Comparison of ENCODE assay signal across 8 cellular contexts in the genomic region with DNA sequence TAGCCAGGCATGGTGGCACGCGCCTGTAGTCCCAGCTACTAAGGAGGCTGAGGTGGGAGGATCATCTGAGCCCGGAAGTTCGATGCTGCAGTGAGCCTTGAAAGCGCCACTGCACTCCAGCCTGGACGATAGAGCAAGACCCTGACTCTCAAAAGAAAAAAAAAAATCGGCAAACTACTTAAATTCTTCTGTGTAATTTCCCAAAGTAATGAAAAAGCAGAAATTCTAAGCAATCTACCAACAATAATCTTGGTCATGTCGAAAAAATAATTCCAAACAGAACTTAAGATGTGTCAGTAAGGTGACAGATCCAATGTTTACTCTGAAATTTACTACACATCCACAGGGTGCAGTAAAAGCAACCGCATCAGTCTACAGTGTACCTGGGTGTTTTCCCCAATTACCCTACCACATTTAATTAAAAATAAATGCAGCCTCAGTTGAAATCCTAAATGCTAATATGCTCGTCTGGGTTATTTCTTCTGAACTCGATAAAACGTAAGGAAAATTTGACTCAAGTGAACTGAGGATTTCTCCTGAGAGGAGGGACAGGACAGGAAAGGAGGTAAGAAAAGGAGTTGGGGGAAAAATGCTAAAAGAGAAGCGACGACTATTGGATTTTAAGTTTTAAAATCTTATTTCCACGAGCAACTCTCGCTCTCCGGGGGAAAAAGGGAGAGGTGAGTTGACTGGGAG. TPM values are rescaled to one million over a fixed set of nuclear protein-coding genes. Genes with fewer than 3 reads are reported as not detected.
A peak's percentile ranks its signal among the peaks of the same experiment; 100 is the strongest.
DNase-seq lines count a peak whose midpoint lies in the region; ATAC-seq, FAIRE-seq and TF ChIP-seq lines count a peak whose summit lies in the region.

No MANE protein-coding gene starts in this region.

- no peaks in the 10 kb centered on the region for H3K27me3 Mint-ChIP-seq in activated T-cell treated with anti-CD3 and anti-CD28 coated beads, Interleukin-2, amount 50 U/mL, for 72 hours (ENCODE audit: low read depth)

- peak overlapping the region; percentile 98 to 100 for H3K4me3 Mint-ChIP-seq in activated T-cell treated with anti-CD3 and anti-CD28 coated beads, Interleukin-2, amount 50 U/mL, for 72 hours

- H3K36me3 Mint-ChIP-seq in activated T-cell treated with anti-CD3 and anti-CD28 coated beads, Interleukin-2, amount 50 U/mL, for 72 hours (ENCODE audit: insufficient read depth in 2 of 2), result peaks cover 7 to 16% of the 10 kb centered on the region in 2 donors

- H3K9me3 ChIP-seq in keratinocyte (ENCODE audit: control insufficient read depth, low read depth, low read length), result no peaks in the 10 kb centered on the region
- no peaks in the 10 kb centered on the region for H3K9me3 ChIP-seq in stomach smooth muscle (ENCODE audit: control insufficient read depth in 2 of 2, low read length in 2 of 2)

- H3K4me1 ChIP-seq in keratinocyte (ENCODE audit: control insufficient read depth, extremely low read depth, insufficient read depth, low read length) (no peaks in the 10 kb centered on the region), stomach smooth muscle (ENCODE audit: control insufficient read depth, insufficient read depth, low read length) (peaks cover 9% of the 10 kb centered on the region)

- no peak for ATAC-seq in activated T-cell treated with anti-CD3 and anti-CD28 coated beads, Interleukin-2, amount 50 U/mL, for 72 hours (replicated peaks in 1 of 2)
- no peak for ATAC-seq in GM18870 (IDR thresholded peaks at IDR 0.05; ENCODE audit: unreplicated experiment)

- DNase-seq in activated T-cell treated with anti-CD3 and anti-CD28 coated beads, Interleukin-2, amount 50 U/mL, for 72 hours, result no peak
- no peak for DNase-seq in activated T-cell treated with anti-CD3 and anti-CD28 coated beads, Interleukin-2, amount 50 U/mL, for 48 hours
- no peak for DNase-seq in LNCaP clone FGC (ENCODE audit: low read depth)
- no peak for DNase-seq in keratinocyte (ENCODE audit: low read depth, low spot score)
- DNase-seq in GM12892 (ENCODE audit: insufficient read length), result no peak

- FAIRE-seq in keratinocyte (lab: Jason Lieb, UNC), result no peak
- no peak for FAIRE-seq in GM12892 (lab: Jason Lieb, UNC)

- dilution Hi-C loops in keratinocyte (cut with MboI; ENCODE audit: extremely low pct_ligation_motif_present, low sequenced_read_pairs), result no loop called here

- no peaks in the 10 kb centered on the region for H3K9me3 Mint-ChIP-seq in activated T-cell treated with anti-CD3 and anti-CD28 coated beads, Interleukin-2, amount 50 U/mL, for 72 hours

- H3K27ac Mint-ChIP-seq in activated T-cell treated with anti-CD3 and anti-CD28 coated beads, Interleukin-2, amount 50 U/mL, for 72 hours, result peak overlapping the region; percentile 99

- H3K36me3 ChIP-seq in keratinocyte (ENCODE audit: control insufficient read depth in 2 of 2, extremely low read depth in 1 of 2, insufficient read depth in 2 of 2, low read length in 2 of 2) (no peaks in the 10 kb centered on the region), stomach smooth muscle (ENCODE audit: control insufficient read depth in 2 of 2, insufficient read depth in 2 of 2, low read length in 2 of 2) (no peaks in the 10 kb centered on the region)

- H3K4me1 Mint-ChIP-seq in activated T-cell treated with anti-CD3 and anti-CD28 coated beads, Interleukin-2, amount 50 U/mL, for 72 hours (ENCODE audit: low read depth), result peaks cover 52% of the 10 kb centered on the region

- no peaks in the 10 kb centered on the region for H4K20me1 ChIP-seq in keratinocyte (ENCODE audit: control insufficient read depth, extremely low read depth, insufficient read depth, low read length)

- no peak for TF ChIP-seq CTCF in LNCaP clone FGC (IDR thresholded peaks at IDR 0.05; ENCODE audit: control insufficient read depth, extremely low read depth, insufficient read depth)
- TF ChIP-seq CTCF in keratinocyte (optimal IDR thresholded peaks at IDR 0.05 in 1 of 3, IDR thresholded peaks at IDR 0.05 in 1 of 3, conservative IDR thresholded peaks at IDR 0.05 in 1 of 3; ENCODE audit: extremely low read depth in 1 of 3, insufficient read depth in 2 of 3, low read length in 3 of 3), result no peak

- H3K27me3 ChIP-seq in keratinocyte (ENCODE audit: control insufficient read depth, extremely low read depth, insufficient read depth, low read length) (no peaks in the 10 kb centered on the region), stomach smooth muscle (ENCODE audit: control insufficient read depth in 1 of 2, insufficient read depth in 2 of 2, low read length in 2 of 2) (no peaks in the 10 kb centered on the region)

- H3K4me3 ChIP-seq in LNCaP clone FGC (ENCODE audit: low read depth, low read length) (peak overlapping the region; percentile 98), keratinocyte (ENCODE audit: control insufficient read depth in 2 of 3, extremely low read depth in 1 of 3, insufficient read depth in 2 of 3, low read depth in 1 of 3, low read length in 3 of 3) (peak overlapping the region; percentile 95 to 97 (median 96)), stomach smooth muscle (ENCODE audit: low read length in 2 of 2) (peak overlapping the region; percentile 99)

- H2AFZ ChIP-seq in keratinocyte (ENCODE audit: control insufficient read depth, low read length), result peak overlapping the region; percentile 99

- peak overlapping the region; percentile 90 for H3K9ac ChIP-seq in keratinocyte (ENCODE audit: control insufficient read depth, extremely low read depth, insufficient read depth, low read length)
- peak overlapping the region; percentile 91 for H3K9ac ChIP-seq in stomach smooth muscle (ENCODE audit: low read length in 2 of 2)

- H3K79me2 ChIP-seq in keratinocyte (ENCODE audit: control insufficient read depth, insufficient read depth, low read length), result peaks cover 48% of the 10 kb centered on the region

- no peak for TF ChIP-seq POLR2A in GM12892 (IDR thresholded peaks at IDR 0.05; ENCODE audit: low read depth, low read length)

- peak overlapping the region; percentile 52 for H3K4me2 ChIP-seq in keratinocyte (ENCODE audit: control insufficient read depth, extremely low read depth, insufficient read depth, low read depth, low read length)

- H3K9me1 ChIP-seq in keratinocyte (ENCODE audit: control insufficient read depth, extremely low read depth, insufficient read depth, low read length), result no peaks in the 10 kb centered on the region

- H3K27ac ChIP-seq in angular gyrus (ENCODE audit: low read depth, low read length), result peak overlapping the region; percentile 66
- H3K27ac ChIP-seq in keratinocyte (ENCODE audit: control insufficient read depth, insufficient read depth, low read length), result peak overlapping the region; percentile 81
- peak overlapping the region; percentile 76 for H3K27ac ChIP-seq in stomach smooth muscle (ENCODE audit: low read length)

RNA-seq across cellular contexts. Expression of gene EPRS1, which starts 0.8 kb away (rescaled TPM):
- 100 to 1,000 TPM; 204 to 218 TPM for total RNA-seq in activated T-cell treated with anti-CD3 and anti-CD28 coated beads, Interleukin-2, amount 50 U/mL, for 72 hours
- polyA plus RNA-seq in keratinocyte, result 59.1 to 96.3 TPM (median 88.3 TPM) in 3 replicates
- polyA plus RNA-seq in keratinocyte (2011; ENCODE audit: low read depth), result 124 TPM
- 34.2 and 57.0 TPM in 2 replicates for polyA plus RNA-seq in keratinocyte (2011; cell fraction: cytosol; rRNA removed)
- 65.1 and 88.0 TPM in 2 replicates for polyA plus RNA-seq in keratinocyte (2011; cell fraction: nucleus; rRNA removed)
- polyA plus RNA-seq in keratinocyte (2012; ENCODE audit: low replicate concordance), result 84.4 and 124 TPM in 2 replicates
- 70.7 to 105 TPM (median 72.7 TPM) in 3 replicates for polyA minus RNA-seq in keratinocyte
- 60.6 TPM for polyA minus RNA-seq in keratinocyte (2011; cell fraction: cytosol; rRNA and poly(A)+ RNA removed)
- 82.7 and 105 TPM in 2 replicates for polyA minus RNA-seq in keratinocyte (2011; cell fraction: nucleus; rRNA and poly(A)+ RNA removed)
- 100.0 TPM for polyA plus RNA-seq in GM12892 (2012; ENCODE audit: missing spikeins)

RNA-seq across cellular contexts. Expression of gene BPNT1, which starts 44.1 kb away (rescaled TPM):
- 10 to 100 TPM; 28.7 to 34.2 TPM for total RNA-seq in activated T-cell treated with anti-CD3 and anti-CD28 coated beads, Interleukin-2, amount 50 U/mL, for 72 hours
- polyA plus RNA-seq in keratinocyte, result 45.5 to 53.9 TPM (median 53.7 TPM) in 3 replicates
- 11.4 TPM for polyA plus RNA-seq in keratinocyte (2011; ENCODE audit: low read depth)
- 40.9 and 64.2 TPM in 2 replicates for polyA plus RNA-seq in keratinocyte (2011; cell fraction: cytosol; rRNA removed)
- 69.6 and 72.3 TPM in 2 replicates for polyA plus RNA-seq in keratinocyte (2011; cell fraction: nucleus; rRNA removed)
- 24.3 and 29.1 TPM in 2 replicates for polyA plus RNA-seq in keratinocyte (2012; ENCODE audit: low replicate concordance)
- polyA minus RNA-seq in keratinocyte, result 22.8 to 110 TPM (median 93.8 TPM) in 3 replicates
- polyA minus RNA-seq in keratinocyte (2011; cell fraction: cytosol; rRNA and poly(A)+ RNA removed), result 15.5 TPM
- 19.9 and 34.5 TPM in 2 replicates for polyA minus RNA-seq in keratinocyte (2011; cell fraction: nucleus; rRNA and poly(A)+ RNA removed)
- polyA plus RNA-seq in GM12892 (2012; ENCODE audit: missing spikeins), result 51.9 TPM

RNA-seq across cellular contexts. Expression of gene IARS2, which starts 48.4 kb away (rescaled TPM):
- 10 to 100 TPM; 49.5 to 52.1 TPM for total RNA-seq in activated T-cell treated with anti-CD3 and anti-CD28 coated beads, Interleukin-2, amount 50 U/mL, for 72 hours
- 39.7 to 69.0 TPM (median 41.8 TPM) in 3 replicates for polyA plus RNA-seq in keratinocyte
- 76.9 TPM for polyA plus RNA-seq in keratinocyte (2011; ENCODE audit: low read depth)
- polyA plus RNA-seq in keratinocyte (2011; cell fraction: cytosol; rRNA removed), result 24.5 and 34.7 TPM in 2 replicates
- 77.4 and 92.2 TPM in 2 replicates for polyA plus RNA-seq in keratinocyte (2011; cell fraction: nucleus; rRNA removed)
- 68.9 and 83.1 TPM in 2 replicates for polyA plus RNA-seq in keratinocyte (2012; ENCODE audit: low replicate concordance)
- polyA minus RNA-seq in keratinocyte, result 27.3 to 66.5 TPM (median 36.8 TPM) in 3 replicates
- polyA minus RNA-seq in keratinocyte (2011; cell fraction: cytosol; rRNA and poly(A)+ RNA removed), result 25.1 TPM
- polyA minus RNA-seq in keratinocyte (2011; cell fraction: nucleus; rRNA and poly(A)+ RNA removed), result 74.1 and 126 TPM in 2 replicates
- 63.4 TPM for polyA plus RNA-seq in GM12892 (2012; ENCODE audit: missing spikeins)
